12 cellular contexts compared by ENCODE assay signal in the genomic region with DNA sequence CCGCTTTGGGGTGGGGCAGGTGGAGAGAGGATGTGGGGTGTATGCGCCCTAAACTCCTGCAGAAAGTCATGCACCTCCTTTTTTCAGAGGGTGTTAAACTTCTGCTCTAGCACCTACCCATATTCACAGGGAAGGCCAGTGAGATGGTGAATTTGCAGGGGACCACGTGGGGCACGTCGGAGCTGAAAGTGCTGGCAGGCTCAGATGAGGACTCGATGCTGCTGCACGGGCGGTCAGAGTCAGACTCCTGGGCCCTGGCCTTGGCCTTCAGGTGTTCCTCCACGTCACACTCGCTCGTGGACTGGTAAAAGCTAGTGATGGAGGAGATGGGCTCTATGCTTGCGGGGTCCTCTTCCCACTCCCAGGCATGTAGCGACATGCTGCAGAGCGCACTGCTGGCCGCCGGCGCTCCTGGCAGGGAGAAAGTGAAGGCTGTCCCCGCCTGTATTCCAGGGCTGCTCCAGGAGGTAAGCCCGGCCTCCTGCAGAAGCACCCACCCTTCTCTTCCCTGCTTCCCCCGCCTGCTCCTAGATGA. TPM values are rescaled to one million over a fixed set of nuclear protein-coding genes. Genes with fewer than 3 reads are reported as not detected.
DNase-seq lines count a peak whose midpoint lies in the region; TF ChIP-seq lines count a peak whose summit lies in the region.
"Had no signal": no experiment of that assay in that cellular context is flagged by ENCODE, and none has a peak within 500 bp of the region (broad histone marks: within the 10 kb centered on the region; RNA-seq: fewer than 3 reads in every experiment).

No MANE protein-coding gene starts in this region.

- H3K9me3 ChIP-seq in CD4-positive, alpha-beta memory T cell (ENCODE audit: control insufficient read depth in 1 of 2, low read length in 2 of 2): no peaks in the 10 kb centered on the region
- no peaks in the 10 kb centered on the region for H3K9me3 ChIP-seq in endodermal cell (ENCODE audit: control insufficient read depth, low read length)
- no peaks in the 10 kb centered on the region for H3K9me3 ChIP-seq in HAP-1

- in situ Hi-C loops in HAP-1 (cut with MboI; ENCODE audit: low sequenced_read_pairs): no loop called here

- H3K4me1 Mint-ChIP-seq in CD4-positive, alpha-beta memory T cell: peaks cover 5 to 26% (median 16%) of the 10 kb centered on the region in 4 donors
- peaks cover 11% of the 10 kb centered on the region for H3K4me1 Mint-ChIP-seq in endodermal cell
- H3K4me1 Mint-ChIP-seq in nephron progenitor cell: peaks cover 27% of the 10 kb centered on the region

- TF ChIP-seq CTCF in LNCaP clone FGC (IDR thresholded peaks at IDR 0.05; ENCODE audit: control insufficient read depth, extremely low read depth, insufficient read depth): no peak
- no peak for TF ChIP-seq CTCF in endodermal cell (conservative IDR thresholded peaks at IDR 0.05)
- no peak for TF ChIP-seq CTCF in nephron progenitor cell (IDR thresholded peaks at IDR 0.05)

- H3K27me3 Mint-ChIP-seq in CD4-positive, alpha-beta memory T cell: no peaks in the 10 kb centered on the region
- peaks cover 63% of the 10 kb centered on the region for H3K27me3 Mint-ChIP-seq in endodermal cell (ENCODE audit: insufficient read depth)
- peaks cover 37% of the 10 kb centered on the region for H3K27me3 Mint-ChIP-seq in nephron progenitor cell (ENCODE audit: low read depth, poor library complexity)

- H3K27ac Mint-ChIP-seq in CD4-positive, alpha-beta memory T cell: peak overlapping the region in 6 of 7 donors; percentile 8 to 84 (median 78)
- H3K27ac Mint-ChIP-seq in endodermal cell (peak overlapping the region; percentile 70), nephron progenitor cell (no peak overlapping the region)

- H3K4me3 Mint-ChIP-seq in CD4-positive, alpha-beta memory T cell: peak overlapping the region in 5 of 8 donors; percentile 68 to 80 (median 76)
- peak overlapping the region; percentile 63 for H3K4me3 Mint-ChIP-seq in endodermal cell
- peak overlapping the region; percentile 82 for H3K4me3 Mint-ChIP-seq in nephron progenitor cell

- H3K27ac ChIP-seq in CD4-positive, alpha-beta memory T cell (ENCODE audit: low read depth, low read length): no peak overlapping the region
- H3K27ac ChIP-seq in endodermal cell (ENCODE audit: low read depth, low read length): no peak overlapping the region

- no peaks in the 10 kb centered on the region for H3K36me3 Mint-ChIP-seq in CD4-positive, alpha-beta memory T cell
- H3K36me3 Mint-ChIP-seq in endodermal cell (ENCODE audit: low read depth) (no peaks in the 10 kb centered on the region), nephron progenitor cell (ENCODE audit: low read depth) (no peaks in the 10 kb centered on the region)

- CTCF ChIA-PET in CD4-positive, alpha-beta memory T cell (lab: Charles Lee; ENCODE audit: partially characterized antibody): interaction anchor here (1.8 to 6.5 kb wide), 4 partner anchors 10 to 253 kb away, joined by 8 to 59 read pairs (median 17); no protein-coding TSS in a partner anchor

- intact Hi-C loops in CD4-positive, alpha-beta memory T cell (cut with micrococcal nuclease): no loop called here

- POLR2A ChIA-PET in CD4-positive, alpha-beta memory T cell (lab: Charles Lee; ENCODE audit: partially characterized antibody): interaction anchor here (1.0 to 3.0 kb wide), 5 partner anchors 19 to 323 kb away, joined by 3 to 24 read pairs (median 11); a partner anchor contains a TSS

- peaks cover 14% of the 10 kb centered on the region for H3K4me1 ChIP-seq in CD4-positive, alpha-beta memory T cell (ENCODE audit: insufficient read depth, low read length)
- H3K4me1 ChIP-seq in endodermal cell (ENCODE audit: control insufficient read depth, insufficient read depth, low read length) (peaks cover 6% of the 10 kb centered on the region), HAP-1 (no peaks in the 10 kb centered on the region)

- no peak overlapping the region for H3K9ac ChIP-seq in endodermal cell (ENCODE audit: extremely low read depth, low read length, poor library complexity, severe bottlenecking)

- H3K4me3 ChIP-seq in CD4-positive, alpha-beta memory T cell (ENCODE audit: low read length in 2 of 2): no peak overlapping the region
- H3K4me3 ChIP-seq in LNCaP clone FGC (ENCODE audit: low read depth, low read length) (peak overlapping the region; percentile 56), endodermal cell (ENCODE audit: low read length) (peak overlapping the region; percentile 80), HAP-1 (no peak overlapping the region)

- WGBS in endodermal cell (ENCODE audit: insufficient coverage in 1 of 2, insufficient read length in 1 of 2), 2 experiments: 57 to 86% methylated on average over 8 to 20 of the region's 20 CpGs

- H3K36me3 ChIP-seq in CD4-positive, alpha-beta memory T cell (ENCODE audit: insufficient read depth, low read length): no peaks in the 10 kb centered on the region
- H3K36me3 ChIP-seq in endodermal cell (ENCODE audit: control insufficient read depth, insufficient read depth, low read length) (no peaks in the 10 kb centered on the region), HAP-1 (replicated peaks) (no peaks in the 10 kb centered on the region)

- H3K9me3 Mint-ChIP-seq in CD4-positive, alpha-beta memory T cell: no peaks in the 10 kb centered on the region
- H3K9me3 Mint-ChIP-seq in endodermal cell (no peaks in the 10 kb centered on the region), nephron progenitor cell (peaks cover 4% of the 10 kb centered on the region)

- H3K27me3 ChIP-seq in CD4-positive, alpha-beta memory T cell (ENCODE audit: insufficient read depth, low read length): no peaks in the 10 kb centered on the region
- peaks cover 52% of the 10 kb centered on the region for H3K27me3 ChIP-seq in endodermal cell (ENCODE audit: control insufficient read depth, insufficient read depth, low read length, poor library complexity, severe bottlenecking)
- no peaks in the 10 kb centered on the region for H3K27me3 ChIP-seq in HAP-1 (ENCODE audit: low read depth)

- no peak for DNase-seq in CD4-positive, alpha-beta memory T cell
- DNase-seq in LNCaP clone FGC (ENCODE audit: low read depth) (no peak), endodermal cell (no peak), nephron progenitor cell (peak; percentile 22), SIG-M5 treated with dmso at 0.1 percent for 504 hours (lab: John Stamatoyannopoulos, UW; ENCODE audit: unreplicated experiment) (no peak), NCI-H187 treated with DMSO at 0.1 percent for 48 hours (lab: John Stamatoyannopoulos, UW) (no peak), pons (ENCODE audit: low spot score) (no peak), HAP-1 (ENCODE audit: low spot score in 2 of 2) (no peak)
- DNase-seq: activated gamma-delta T cell; left cardiac atrium; stimulated activated CD8-positive, alpha-beta memory T cell treated with anti-CD3 and anti-CD28 coated beads, Interleukin-4, amount 100 ng/mL, for 48 hours had no signal

RNA-seq across cellular contexts. Expression of a gene that starts 0.9 kb away (rescaled TPM):
- under 1 TPM in 1 of 2 experiments, not detected in 1; 0.38 TPM for total RNA-seq in CD4-positive, alpha-beta memory T cell
- under 1 TPM in 1 of 2 donors, not detected in 1; 0.47 TPM for polyA plus RNA-seq in CD4-positive, alpha-beta memory T cell
- total RNA-seq in endodermal cell: 1 to 10 TPM; 1.3 to 3.0 TPM
- 11.9 TPM for polyA plus RNA-seq in endodermal cell (2013, experiment 1 of 2)
- polyA plus RNA-seq in endodermal cell (2013, experiment 2 of 2): 13.2 TPM

RNA-seq across cellular contexts. Expression of a gene that starts 8.1 kb away (rescaled TPM):
- not detected for total RNA-seq in CD4-positive, alpha-beta memory T cell
- not detected for polyA plus RNA-seq in CD4-positive, alpha-beta memory T cell
- under 1 TPM; 0.31 to 0.93 TPM for total RNA-seq in endodermal cell
- polyA plus RNA-seq in endodermal cell (2013, experiment 1 of 2): 26.5 TPM
- 23.8 TPM for polyA plus RNA-seq in endodermal cell (2013, experiment 2 of 2)
- total RNA-seq: NCI-H460 had no signal

Comparison
In these comparisons a context has a peak if more than half of its experiments do, and no peak if none do; other contexts are left out.
1. H3K4me3 ChIP-seq: peak in LNCaP clone FGC (single experiment) and endodermal cell (single experiment); none in CD4-positive, alpha-beta memory T cell (0 of 2) and HAP-1 (single experiment).
2. Peak in every context shown above with its lines, with median percentiles within 50 percentile points of each other: H3K4me3 Mint-ChIP-seq.